ENCODE assay signal across 8 cellular contexts in genomic region chr16:85610446-85611204, GRCh38. TPM values are rescaled to one million over a fixed set of nuclear protein-coding genes. Genes with fewer than 3 reads are reported as not detected.
DNase-seq lines count a peak whose midpoint lies in the region; ATAC-seq and TF ChIP-seq lines count a peak whose summit lies in the region.

No MANE protein-coding gene starts in this region.

- peaks cover 47% of the 10 kb centered on the region for H3K4me1 ChIP-seq in CD4-positive, CD25-positive, alpha-beta regulatory T cell (ENCODE audit: control insufficient read depth, insufficient read depth, low read length, poor library complexity, severe bottlenecking)
- peaks cover 27% of the 10 kb centered on the region for H3K4me1 ChIP-seq in SJCRH30
- peaks cover 0 to 86% (median 51%) of the 10 kb centered on the region in 3 donors for H3K4me1 ChIP-seq in gastroesophageal sphincter
- peaks cover 33 to 60% of the 10 kb centered on the region in 2 donors for H3K4me1 ChIP-seq in neuronal stem cell (ENCODE audit: control insufficient read depth in 2 of 2, insufficient read depth in 1 of 2, low read depth in 1 of 2, low read length in 2 of 2)
- peaks cover 72% of the 10 kb centered on the region for H3K4me1 ChIP-seq in stomach smooth muscle (ENCODE audit: control insufficient read depth, insufficient read depth, low read length)

- peaks cover 2% of the 10 kb centered on the region for H3K79me1 ChIP-seq in neuronal stem cell (ENCODE audit: low read depth, low read length)

- H3K27ac Mint-ChIP-seq in CD4-positive, CD25-positive, alpha-beta regulatory T cell: no peak overlapping the region

- no peak overlapping the region for H4K8ac ChIP-seq in neuronal stem cell (ENCODE audit: low read depth, low read length)

- peak overlapping the region; percentile 21 for H3K4me2 ChIP-seq in neuronal stem cell (ENCODE audit: insufficient read depth, low read length, poor library complexity, severe bottlenecking)

- no peaks in the 10 kb centered on the region for H3K9me3 ChIP-seq in CD4-positive, CD25-positive, alpha-beta regulatory T cell (ENCODE audit: control insufficient read depth in 2 of 2, low read length in 2 of 2)
- H3K9me3 ChIP-seq in SJCRH30 (replicated peaks): no peaks in the 10 kb centered on the region
- no peaks in the 10 kb centered on the region for H3K9me3 ChIP-seq in gastroesophageal sphincter
- no peaks in the 10 kb centered on the region for H3K9me3 ChIP-seq in neuronal stem cell (replicated peaks in 1 of 2; ENCODE audit: control insufficient read depth in 2 of 2, insufficient read depth in 1 of 2, low read depth in 1 of 2, low read length in 2 of 2)
- no peaks in the 10 kb centered on the region for H3K9me3 ChIP-seq in stomach smooth muscle (ENCODE audit: control insufficient read depth in 2 of 2, low read length in 2 of 2)

- DNase-seq in CD4-positive, CD25-positive, alpha-beta regulatory T cell: peak; percentile 68 to 78 (median 78)
- DNase-seq in M059J (ENCODE audit: low read depth): peak; percentile 90
- DNase-seq in SJCRH30: peak; percentile 80 to 81
- DNase-seq in activated gamma-delta T cell treated with anti-CD3 and anti-CD28 coated beads, Interleukin-2, amount 50 U/mL, for 16 hours (ENCODE audit: low read depth): peak; percentile 84
- DNase-seq in neuronal stem cell (ENCODE audit: low spot score): peak; percentile 84

- H3K14ac ChIP-seq in neuronal stem cell (ENCODE audit: low read length): no peak overlapping the region

- ATAC-seq in CD4-positive, CD25-positive, alpha-beta regulatory T cell (ENCODE audit: low read depth in 2 of 2): peak; percentile 74 to 79
- ATAC-seq in GM21528 (IDR thresholded peaks at IDR 0.05; ENCODE audit: low FRiP score, unreplicated experiment) (peak; percentile 32), gastroesophageal sphincter (peak; percentile 55)

- peak overlapping the region; percentile 89 for H2BK15ac ChIP-seq in neuronal stem cell (ENCODE audit: low read length)

- H3K18ac ChIP-seq in neuronal stem cell (ENCODE audit: low read length): peak overlapping the region; percentile 94

- H2BK120ac ChIP-seq in neuronal stem cell (ENCODE audit: low read depth, low read length): peak overlapping the region; percentile 99

- H2BK12ac ChIP-seq in neuronal stem cell (ENCODE audit: low read length): no peak overlapping the region

- no peak overlapping the region for H3K4ac ChIP-seq in neuronal stem cell (ENCODE audit: low read length)

- H3K4me3 ChIP-seq in CD4-positive, CD25-positive, alpha-beta regulatory T cell (ENCODE audit: low read depth, low read length): no peak overlapping the region
- H3K4me3 ChIP-seq in SJCRH30 (peak overlapping the region; percentile 64), gastroesophageal sphincter (peak overlapping the region; percentile 54 to 78), neuronal stem cell (ENCODE audit: low read length in 2 of 2) (peak overlapping the region in 1 of 2 donors; percentile 68), stomach smooth muscle (ENCODE audit: low read length in 2 of 2) (peak overlapping the region; percentile 59 to 62)

- H3K36me3 Mint-ChIP-seq in CD4-positive, CD25-positive, alpha-beta regulatory T cell: no peaks in the 10 kb centered on the region

- H3K4me1 Mint-ChIP-seq in CD4-positive, CD25-positive, alpha-beta regulatory T cell: peaks cover 0 to 33% (median 5%) of the 10 kb centered on the region in 4 donors

- TF ChIP-seq EP300 in gastroesophageal sphincter (IDR thresholded peaks at IDR 0.05): no peak

- H3K9me3 Mint-ChIP-seq in CD4-positive, CD25-positive, alpha-beta regulatory T cell: peaks cover 0 to 1% (median 0%) of the 10 kb centered on the region in 7 donors

- peak overlapping the region; percentile 98 for H2AK5ac ChIP-seq in neuronal stem cell (ENCODE audit: low read depth, low read length)

- 5% methylated on average over 17 of the region's 40 CpGs; no CpG with 5 or more reads in 1 of the 2 donors for WGBS in gastroesophageal sphincter (ENCODE audit: low coverage in 1 of 2), 2 donors
- no CpG with 5 or more reads among the region's 40 CpGs for WGBS in neuronal stem cell (ENCODE audit: extremely low coverage in 2 of 2, insufficient read length in 2 of 2, insufficient replicate concordance in 1 of 2), 2 donors

- H3K27me3 Mint-ChIP-seq in CD4-positive, CD25-positive, alpha-beta regulatory T cell: peaks cover 30% of the 10 kb centered on the region

- H3K4me3 Mint-ChIP-seq in CD4-positive, CD25-positive, alpha-beta regulatory T cell: peak overlapping the region; percentile 78 to 93 (median 82)

- no peak for TF ChIP-seq POLR2A in gastroesophageal sphincter (IDR thresholded peaks at IDR 0.05)

- no peak overlapping the region for H4K91ac ChIP-seq in neuronal stem cell (ENCODE audit: low read depth, low read length, poor library complexity)

- peak in 3 of 4 experiments; percentile 99 for TF ChIP-seq CTCF in gastroesophageal sphincter (IDR thresholded peaks at IDR 0.05)

- H3K27me3 ChIP-seq in CD4-positive, CD25-positive, alpha-beta regulatory T cell (ENCODE audit: control insufficient read depth, insufficient read depth, low read length): no peaks in the 10 kb centered on the region
- H3K27me3 ChIP-seq in SJCRH30 (no peaks in the 10 kb centered on the region), gastroesophageal sphincter (no peaks in the 10 kb centered on the region), neuronal stem cell (ENCODE audit: control insufficient read depth in 3 of 3, insufficient read depth in 3 of 3, low read depth in 1 of 3, low read length in 3 of 3) (peaks cover 0 to 39% (median 0%) of the 10 kb centered on the region in 3 experiments), stomach smooth muscle (ENCODE audit: control insufficient read depth in 1 of 2, insufficient read depth in 2 of 2, low read length in 2 of 2) (no peaks in the 10 kb centered on the region)

- H3K27ac ChIP-seq in CD4-positive, CD25-positive, alpha-beta regulatory T cell (ENCODE audit: insufficient read depth, low read length, poor library complexity, severe bottlenecking): no peak overlapping the region
- H3K27ac ChIP-seq in SJCRH30 (no peak overlapping the region), gastroesophageal sphincter (peak overlapping the region; percentile 85 to 92 (median 90)), neuronal stem cell (replicated peaks; ENCODE audit: low read length) (no peak overlapping the region), stomach smooth muscle (ENCODE audit: low read length) (peak overlapping the region; percentile 86)

- no peak overlapping the region for H2BK5ac ChIP-seq in neuronal stem cell (ENCODE audit: low read length)

- no peaks in the 10 kb centered on the region for H3K36me3 ChIP-seq in CD4-positive, CD25-positive, alpha-beta regulatory T cell (ENCODE audit: control insufficient read depth, insufficient read depth, low read length)
- no peaks in the 10 kb centered on the region for H3K36me3 ChIP-seq in SJCRH30
- no peaks in the 10 kb centered on the region for H3K36me3 ChIP-seq in gastroesophageal sphincter
- H3K36me3 ChIP-seq in neuronal stem cell (replicated peaks in 1 of 2; ENCODE audit: control insufficient read depth in 2 of 2, insufficient read depth in 2 of 2, low read length in 2 of 2): no peaks in the 10 kb centered on the region
- no peaks in the 10 kb centered on the region for H3K36me3 ChIP-seq in stomach smooth muscle (ENCODE audit: control insufficient read depth in 2 of 2, insufficient read depth in 2 of 2, low read length in 2 of 2)

- H3K23ac ChIP-seq in neuronal stem cell (ENCODE audit: low read depth, low read length, poor library complexity): peak overlapping the region; percentile 86

- H2AFZ ChIP-seq in neuronal stem cell (ENCODE audit: low read length): no peak overlapping the region

- H3K9ac ChIP-seq in neuronal stem cell (ENCODE audit: low read depth, low read length, poor library complexity) (peak overlapping the region; percentile 74), stomach smooth muscle (ENCODE audit: low read length in 2 of 2) (peak overlapping the region; percentile 29 to 60)

RNA-seq across cellular contexts. Expression of gene GSE1, which starts 2.5 kb away (rescaled TPM):
- total RNA-seq in CD4-positive, CD25-positive, alpha-beta regulatory T cell: 17.1 TPM
- under 1 TPM; 0.38 to 0.80 (median 0.48) TPM for polyA plus RNA-seq in CD4-positive, CD25-positive, alpha-beta regulatory T cell
- 11.7 and 15.2 TPM in 2 replicates for total RNA-seq in M059J (2014; rRNA removed; shearing (Covaris generic))
- total RNA-seq in SJCRH30 (2014; rRNA removed; shearing (Covaris generic)): 31.1 and 33.8 TPM in 2 replicates
- total RNA-seq in gastroesophageal sphincter: 10 to 100 TPM; 23.4 to 65.5 (median 52.5) TPM
- polyA plus RNA-seq in neuronal stem cell (2013, experiment 1 of 2): 5.7 TPM
- 6.2 TPM for polyA plus RNA-seq in neuronal stem cell (2013, experiment 2 of 2)

Comparison
In these comparisons a context has a peak if more than half of its experiments do, and no peak if none do; other contexts are left out.
1. H3K27ac ChIP-seq: peak in gastroesophageal sphincter (4 of 4) and stomach smooth muscle (single experiment); none in CD4-positive, CD25-positive, alpha-beta regulatory T cell (single experiment), SJCRH30 (single experiment) and neuronal stem cell (single experiment).
2. Peak in every context shown above with its lines, with median percentiles within 50 percentile points of each other: ATAC-seq and DNase-seq.